In the genomic region with DNA sequence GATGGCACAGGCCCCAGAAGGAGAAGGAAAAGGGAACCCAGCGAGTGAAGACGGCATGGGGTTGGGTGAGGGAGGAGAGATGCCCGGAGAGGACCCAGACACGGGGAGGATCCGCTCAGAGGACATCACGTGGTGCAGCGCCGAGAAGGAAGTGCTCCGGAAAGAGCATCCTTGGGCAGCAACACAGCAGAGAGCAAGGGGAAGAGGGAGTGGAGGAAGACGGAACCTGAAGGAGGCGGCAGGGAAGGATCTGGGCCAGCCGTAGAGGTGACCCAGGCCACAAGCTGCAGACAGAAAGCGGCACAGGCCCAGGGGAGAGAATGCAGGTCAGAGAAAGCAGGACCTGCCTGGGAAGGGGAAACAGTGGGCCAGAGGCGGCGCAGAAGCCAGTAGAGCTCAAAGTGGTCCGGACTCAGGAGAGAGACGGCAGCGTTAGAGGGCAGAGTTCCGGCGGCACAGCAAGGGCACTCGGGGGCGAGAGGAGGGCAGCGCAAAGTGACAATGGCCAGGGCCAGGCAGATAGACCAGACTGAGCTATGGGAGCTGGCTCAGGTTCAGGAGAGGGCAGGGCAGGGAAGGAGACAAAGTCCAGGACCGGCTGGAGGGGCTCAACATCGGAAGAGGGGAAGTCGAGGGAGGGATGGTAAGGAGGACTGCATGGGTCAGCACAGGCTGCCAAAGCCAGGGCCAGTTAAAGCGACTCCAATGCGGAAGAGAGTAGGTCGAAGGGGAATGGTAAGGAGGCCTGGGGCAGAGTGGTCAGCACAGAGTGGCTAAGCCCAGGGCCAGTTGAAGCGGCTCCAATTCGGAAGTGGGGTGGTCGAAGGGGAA, we compare ENCODE assay signal across 8 cellular contexts. TPM values are rescaled to one million over a fixed set of nuclear protein-coding genes. Genes with fewer than 3 reads are reported as not detected.
DNase-seq lines count a peak whose midpoint lies in the region; ATAC-seq, FAIRE-seq and TF ChIP-seq lines count a peak whose summit lies in the region.

No MANE protein-coding gene starts in this region.

- H3K27me3 Mint-ChIP-seq in natural killer cell (ENCODE audit: low read depth in 2 of 2) = no peaks in the 10 kb centered on the region

- peaks cover 50% of the 10 kb centered on the region for H4K20me1 ChIP-seq in OCI-LY3 (ENCODE audit: insufficient read depth, low read length)

- peaks cover 60% of the 10 kb centered on the region for H3K79me2 ChIP-seq in OCI-LY3 (ENCODE audit: low read length)

- H2AFZ ChIP-seq in OCI-LY3 (ENCODE audit: low read depth, low read length) = no peak overlapping the region

- no peak for TF ChIP-seq EP300 in suprapubic skin (IDR thresholded peaks at IDR 0.05)

- TF ChIP-seq POLR2A in suprapubic skin (IDR thresholded peaks at IDR 0.05) = no peak

- H3K27me3 ChIP-seq in OCI-LY3 (ENCODE audit: low read depth, low read length) = no peaks in the 10 kb centered on the region
- no peaks in the 10 kb centered on the region for H3K27me3 ChIP-seq in suprapubic skin

- in situ Hi-C loops in ACHN (cut with HindIII; ENCODE audit: low pct_ligation_motif_present, low pct_unique_long_range_greater_than_20kb, low sequenced_read_pairs) = no loop called here

- peaks cover 36 to 49% of the 10 kb centered on the region in 2 donors for H3K4me1 Mint-ChIP-seq in natural killer cell

- H3K4me3 ChIP-seq in OCI-LY3 (ENCODE audit: low read length) (peak overlapping the region; percentile 94), suprapubic skin (peak overlapping the region; percentile 69)

- H3K9me3 Mint-ChIP-seq in natural killer cell = no peaks in the 10 kb centered on the region

- H3K9me3 ChIP-seq in OCI-LY3 (ENCODE audit: insufficient read depth, low read length) (no peaks in the 10 kb centered on the region), suprapubic skin (no peaks in the 10 kb centered on the region)

- peak overlapping the region; percentile 91 for H3K4me2 ChIP-seq in OCI-LY3 (ENCODE audit: low read length)

- intact Hi-C loops in natural killer cell (cut with micrococcal nuclease) = loop anchor here (1.0 to 5.0 kb wide), 2 partner anchors 34 to 63 kb away; no protein-coding TSS in a partner anchor

- peak overlapping the region; percentile 89 to 98 for H3K27ac Mint-ChIP-seq in natural killer cell

- WGBS in suprapubic skin = 1% methylated on average over 32 of the region's 32 CpGs

- H3K9ac ChIP-seq in OCI-LY3 (ENCODE audit: low read length) = peak overlapping the region; percentile 89

- FAIRE-seq in GM18507 (lab: Jason Lieb, UNC) = peak; percentile 86

- peak overlapping the region; percentile 96 for H3K4me3 Mint-ChIP-seq in natural killer cell

- H3K4me1 ChIP-seq in OCI-LY3 (ENCODE audit: low read length) = peaks cover 28% of the 10 kb centered on the region
- H3K4me1 ChIP-seq in suprapubic skin = peaks cover 61% of the 10 kb centered on the region

- H3K36me3 Mint-ChIP-seq in natural killer cell = no peaks in the 10 kb centered on the region

- peak; percentile 55 for DNase-seq in ACHN
- peak; percentile 62 for DNase-seq in GM18507 (ENCODE audit: extremely low spot score, insufficient read length, low read depth)
- peak; percentile 23 for DNase-seq in activated T-helper 9 cell treated with anti-CD3 and anti-CD28 coated beads, Interleukin-2, amount 50 U/mL, for 16 hours (ENCODE audit: low read depth)
- DNase-seq in fibroblast of the conjunctiva (ENCODE audit: low read depth) = peak; percentile 46
- peak; percentile 34 for DNase-seq in natural killer cell
- DNase-seq in suprapubic skin (ENCODE audit: low spot score in 2 of 2) = peak in 1 of 2 donors; percentile 88
- DNase-seq in NCI-H446 treated with DMSO at 0.1 percent for 48 hours (lab: John Stamatoyannopoulos, UW) = no peak

- peak; percentile 16 to 30 (median 22) for ATAC-seq in natural killer cell

- H3K27ac ChIP-seq in OCI-LY3 (ENCODE audit: low read length) = peak overlapping the region; percentile 31
- H3K27ac ChIP-seq in suprapubic skin = peak overlapping the region; percentile 80

- no peak for TF ChIP-seq CTCF in OCI-LY3 (IDR thresholded peaks at IDR 0.05; ENCODE audit: low read depth, low read length)
- no peak for TF ChIP-seq CTCF in natural killer cell (IDR thresholded peaks at IDR 0.05)
- no peak for TF ChIP-seq CTCF in suprapubic skin (IDR thresholded peaks at IDR 0.05)

- H3K36me3 ChIP-seq in OCI-LY3 (replicated peaks; ENCODE audit: low read depth, low read length) (no peaks in the 10 kb centered on the region), suprapubic skin (peaks cover 11% of the 10 kb centered on the region)

RNA-seq across cellular contexts. Expression of a gene that starts 1.0 kb away (rescaled TPM):
- 100 to 1,000 TPM; 162 to 178 (median 174) TPM for total RNA-seq in natural killer cell
- total RNA-seq in suprapubic skin = 100 to 1,000 TPM in 1 of 4 donors, 10 to 100 TPM in 3; 51.7 to 126 (median 78.7) TPM

RNA-seq across cellular contexts. Expression of a gene that starts 32.6 kb away (rescaled TPM):
- total RNA-seq in natural killer cell (under 1 TPM in 1 of 3 donors, not detected in 2; 0.94 TPM), suprapubic skin (10 to 100 TPM; 13.6 to 46.7 (median 19.6) TPM)

RNA-seq across cellular contexts. Expression of a gene that starts 40.8 kb away (rescaled TPM):
- total RNA-seq in natural killer cell (10 to 100 TPM in 1 of 3 donors, 1 to 10 TPM in 2; 8.8 to 15.7 (median 10.0) TPM), suprapubic skin (100 to 1,000 TPM; 243 to 384 (median 304) TPM)

RNA-seq across cellular contexts. Expression of a gene that starts 41.1 kb away (rescaled TPM):
- under 1 TPM in 1 of 3 donors, not detected in 2; 0.94 TPM for total RNA-seq in natural killer cell
- total RNA-seq in suprapubic skin = 1 to 10 TPM; 1.7 to 4.7 (median 3.2) TPM

RNA-seq across cellular contexts. Expression of a gene that starts 50.0 kb away (rescaled TPM):
- total RNA-seq in natural killer cell = not detected
- 10 to 100 TPM in 1 of 4 donors, 1 to 10 TPM in 1, under 1 TPM in 2; 0.48 to 10.6 (median 3.1) TPM for total RNA-seq in suprapubic skin

Comparison
In these comparisons a context has a peak if more than half of its experiments do, and no peak if none do; other contexts are left out.
1. RNA of a gene that starts 32.6 kb away (total RNA-seq): 13.6 to 46.7 TPM in suprapubic skin; 0.94 TPM in natural killer cell; every median in the first group is over 4 times any median in the second.
2. RNA of a gene that starts 40.8 kb away (total RNA-seq): 243 to 384 TPM in suprapubic skin; 8.8 to 15.7 TPM in natural killer cell; every median in the first group is over 10 times any median in the second.